Comparison of ENCODE assay signal across 23 cellular contexts in genomic region chr9:100465270-100465669, GRCh38. TPM values are rescaled to one million over a fixed set of nuclear protein-coding genes. Genes with fewer than 3 reads are reported as not detected.
DNase-seq lines count a peak whose midpoint lies in the region; ATAC-seq and TF ChIP-seq lines count a peak whose summit lies in the region.
"Had no signal": no experiment of that assay in that cellular context is flagged by ENCODE, and none has a peak within 500 bp of the region (broad histone marks: within the 10 kb centered on the region; RNA-seq: fewer than 3 reads in every experiment).

No MANE protein-coding gene starts in this region.

- H3F3A ChIP-seq in PC-3 (ENCODE audit: low read length, unreplicated experiment) = no peaks in the 10 kb centered on the region

- no peaks in the 10 kb centered on the region for H3K9me2 ChIP-seq in PC-3 (replicated peaks; ENCODE audit: low read length)

- no TSS peak for BruUV-seq in PC-3 (replicated peaks; lab: Mats Ljungman, UMichigan)

- no peaks in the 10 kb centered on the region for H4K20me1 ChIP-seq in PC-3 (ENCODE audit: low read length)

- CTCF ChIA-PET in PC-3 (lab: Charles Lee) = no interaction called here

- H2AFZ ChIP-seq in PC-3 (ENCODE audit: low read length) = no peak overlapping the region
- H2AFZ ChIP-seq: PC-9 had no signal

- no peaks in the 10 kb centered on the region for H3K4me1 ChIP-seq in PC-3 (ENCODE audit: insufficient read depth, low read length)
- H3K4me1 ChIP-seq: BE2C, SJSA1 had no signal

- no peaks in the 10 kb centered on the region for H3K27me3 ChIP-seq in PC-3 (ENCODE audit: low read length)
- H3K27me3 ChIP-seq: BE2C, SJSA1 had no signal

- H3K27ac Mint-ChIP-seq in CD14-positive monocyte = peak overlapping the region in 1 of 7 donors; percentile 6

- H3K4me3 ChIP-seq in PC-3 (ENCODE audit: low read length) = no peak overlapping the region
- H3K4me3 ChIP-seq: PC-9, SJSA1 had no signal

- ATAC-seq in PC-3 (no peak), HG03280 (IDR thresholded peaks at IDR 0.05; ENCODE audit: unreplicated experiment) (no peak)

- H3K9me3 ChIP-seq in PC-3 (ENCODE audit: low read length) = no peaks in the 10 kb centered on the region
- H3K9me3 ChIP-seq: BE2C, SJSA1 had no signal

- TF ChIP-seq CTCF in VCaP (conservative IDR thresholded peaks at IDR 0.05) = no peak
- TF ChIP-seq CTCF in PC-3 (conservative IDR thresholded peaks at IDR 0.05; ENCODE audit: low read depth, low read length) = no peak
- TF ChIP-seq CTCF in CD14-positive monocyte (IDR thresholded peaks at IDR 0.05) = no peak

- H3K9ac ChIP-seq in PC-3 (ENCODE audit: low read length) = no peak overlapping the region

- no peaks in the 10 kb centered on the region for H3K4me1 Mint-ChIP-seq in CD14-positive monocyte

- H3K9me3 Mint-ChIP-seq in CD14-positive monocyte = no peaks in the 10 kb centered on the region

- H3K36me3 Mint-ChIP-seq in CD14-positive monocyte = no peaks in the 10 kb centered on the region

- POLR2A ChIA-PET in PC-3 (lab: Charles Lee; ENCODE audit: unreplicated experiment) = no interaction called here

- H3K27ac ChIP-seq in VCaP (peak overlapping the region; percentile 38; the same call in 1 of the 2 replicates), PC-3 (ENCODE audit: low read length) (no peak overlapping the region)
- H3K27ac ChIP-seq: 22Rv1, HL-60, PC-9, SJSA1 had no signal

- H3K4me3 Mint-ChIP-seq in CD14-positive monocyte = no peak overlapping the region

- H3K4me2 ChIP-seq in PC-3 (ENCODE audit: low read length) = no peak overlapping the region
- H3K4me2 ChIP-seq: PC-9 had no signal

- peak; percentile 20 to 24 for DNase-seq in NCI-H526 (lab: John Stamatoyannopoulos, UW)
- DNase-seq in NCI-H526 treated with DMSO at 0.1 percent for 48 hours (lab: John Stamatoyannopoulos, UW) = no peak
- DNase-seq in globus pallidus (ENCODE audit: low spot score) = peak; percentile 83
- peak; percentile 81 for DNase-seq in putamen (ENCODE audit: low spot score)
- no peak for DNase-seq in PC-3
- no peak for DNase-seq in CD14-positive monocyte (ENCODE audit: low spot score)
- DNase-seq: BE2C; GOT3; HCEC 1CT; NCI-H1048; NCI-H1694; NCI-H2029 treated with DMSO at 0.1 percent for 48 hours; NCI-H2227 treated with DMSO at 0.1 percent for 48 hours; NCI-H82; NK-92 treated with Interleukin-12 subunit alpha and Interleukin-12 subunit beta, amount 100 ng/mL, for 24 hours; PC-9; Right ventricle myocardium superior; RPMI8226 had no signal

- peaks cover 5 to 13% (median 12%) of the 10 kb centered on the region in 3 donors for H3K27me3 Mint-ChIP-seq in CD14-positive monocyte (ENCODE audit: low read depth in 3 of 3)

- no peaks in the 10 kb centered on the region for H3K79me2 ChIP-seq in PC-3 (ENCODE audit: low read length)

- intact Hi-C loops in PC-3 (cut with micrococcal nuclease) = no loop called here
- intact Hi-C loops in CD14-positive monocyte (cut with micrococcal nuclease) = no loop called here

- H3K36me3 ChIP-seq in PC-3 (ENCODE audit: low read depth, low read length) = no peaks in the 10 kb centered on the region
- H3K36me3 ChIP-seq: BE2C, SJSA1 had no signal

RNA-seq across cellular contexts. Expression of gene TMEFF1, which starts 7.7 kb away (rescaled TPM):
- not detected in 2 replicates for total RNA-seq in PC-3 (2014; rRNA removed)
- not detected for polyA plus RNA-seq in CD14-positive monocyte
- total RNA-seq: Right ventricle myocardium superior had no signal

RNA-seq across cellular contexts. Expression of gene MSANTD3, which starts 38.3 kb away (rescaled TPM):
- 86.9 and 92.7 TPM in 2 replicates for total RNA-seq in PC-3 (2014; rRNA removed)
- polyA plus RNA-seq in CD14-positive monocyte = 1 to 10 TPM in 1 of 2 donors, under 1 TPM in 1; 0.82 to 1.7 TPM

Comparison
In these comparisons a context has a peak if more than half of its experiments do, and no peak if none do; other contexts are left out.
1. DNase-seq: peak in NCI-H526 (2 of 2), globus pallidus (single experiment) and putamen (single experiment); none in NCI-H526 treated with DMSO at 0.1 percent for 48 hours (single experiment), PC-3 (single experiment) and CD14-positive monocyte (single experiment).